Comparison of ENCODE assay signal across 16 cellular contexts in genomic region chr15:68305420-68305871, GRCh38. TPM values are rescaled to one million over a fixed set of nuclear protein-coding genes. Genes with fewer than 3 reads are reported as not detected.
DNase-seq lines count a peak whose midpoint lies in the region; ATAC-seq, FAIRE-seq and TF ChIP-seq lines count a peak whose summit lies in the region.
"Had no signal": no experiment of that assay in that cellular context is flagged by ENCODE, and none has a peak within 500 bp of the region (broad histone marks: within the 10 kb centered on the region; RNA-seq: fewer than 3 reads in every experiment).

No MANE protein-coding gene starts in this region.

- H3K27ac ChIP-seq in astrocyte (ENCODE audit: low read depth, low read length) (no peak overlapping the region), keratinocyte (ENCODE audit: control insufficient read depth, insufficient read depth, low read length) (peak overlapping the region; percentile 69), thoracic aorta (peak overlapping the region; percentile 36 to 45)
- H3K27ac ChIP-seq: neutrophil, SJSA1, thyroid gland had no signal

- no peaks in the 10 kb centered on the region for H3K27me3 Mint-ChIP-seq in astrocyte (ENCODE audit: low read depth, unreplicated experiment)

- H3K27me3 ChIP-seq in astrocyte (ENCODE audit: insufficient read depth, low read length) (no peaks in the 10 kb centered on the region), keratinocyte (ENCODE audit: control insufficient read depth, extremely low read depth, insufficient read depth, low read length) (peaks cover 6% of the 10 kb centered on the region), thoracic aorta (replicated peaks; ENCODE audit: insufficient read depth) (no peaks in the 10 kb centered on the region)
- H3K27me3 ChIP-seq: SJSA1, thyroid gland had no signal

- H3K36me3 Mint-ChIP-seq in astrocyte (ENCODE audit: low read depth, unreplicated experiment), result peaks cover 32% of the 10 kb centered on the region
- H3K36me3 Mint-ChIP-seq: activated naive CD8-positive, alpha-beta T cell had no signal

- DNase-seq in HuH-7 (ENCODE audit: low spot score) (peak; percentile 5), astrocyte (ENCODE audit: low read depth) (no peak), keratinocyte (ENCODE audit: low read depth, low spot score) (no peak), thoracic aorta (ENCODE audit: low spot score) (no peak), KG1 (lab: John Stamatoyannopoulos, UW) (no peak), hippocampal formation (lab: John Stamatoyannopoulos, UW) (no peak)
- DNase-seq: DND-41, foreskin melanocyte, left colon, NCI-H748 treated with DMSO at 0.1 percent for 48 hours, thyroid gland had no signal

- H3K4me1 Mint-ChIP-seq in astrocyte (ENCODE audit: low read depth, unreplicated experiment), result peaks cover 29% of the 10 kb centered on the region

- ATAC-seq in thoracic aorta (ENCODE audit: insufficient number of reproducible peaks, low FRiP score, low read depth), result no peak
- no peak for ATAC-seq in HG03097 (IDR thresholded peaks at IDR 0.05; ENCODE audit: low FRiP score, unreplicated experiment)

- dilution Hi-C loops in keratinocyte (cut with MboI; ENCODE audit: extremely low pct_ligation_motif_present, low sequenced_read_pairs), result no loop called here

- H3K9me3 ChIP-seq in astrocyte (ENCODE audit: insufficient read depth, low read depth, low read length) (no peaks in the 10 kb centered on the region), keratinocyte (ENCODE audit: control insufficient read depth, low read depth, low read length) (no peaks in the 10 kb centered on the region), thoracic aorta (no peaks in the 10 kb centered on the region)
- H3K9me3 ChIP-seq: neutrophil, SJSA1, thyroid gland had no signal

- H3K27ac Mint-ChIP-seq in astrocyte (ENCODE audit: unreplicated experiment), result peak overlapping the region; percentile 82
- H3K27ac Mint-ChIP-seq: T-helper 1 cell treated with Interleukin-12 subunit alpha and Interleukin-12 subunit beta and Interleukin-4 antibody, amounts not matched to agents 30 μg/mL and 1 μg/mL, for 36 hours had no signal

- H3K9me3 Mint-ChIP-seq in astrocyte (ENCODE audit: unreplicated experiment), result no peaks in the 10 kb centered on the region
- H3K9me3 Mint-ChIP-seq: T-helper 1 cell treated with Interleukin-12 subunit alpha and Interleukin-12 subunit beta and Interleukin-4 antibody, amounts not matched to agents 30 μg/mL and 1 μg/mL, for 36 hours had no signal

- H3K4me2 ChIP-seq in astrocyte (ENCODE audit: low read length) (no peak overlapping the region), keratinocyte (ENCODE audit: control insufficient read depth, extremely low read depth, insufficient read depth, low read depth, low read length) (peak overlapping the region; percentile 62)

- H3K4me1 ChIP-seq in astrocyte (ENCODE audit: insufficient read depth, low read length), result peaks cover 6% of the 10 kb centered on the region
- peaks cover 25% of the 10 kb centered on the region for H3K4me1 ChIP-seq in keratinocyte (ENCODE audit: control insufficient read depth, extremely low read depth, insufficient read depth, low read length)
- peaks cover 9 to 42% of the 10 kb centered on the region in 2 donors for H3K4me1 ChIP-seq in thoracic aorta (ENCODE audit: control insufficient read depth in 1 of 2, low read depth in 2 of 2)

- no peak overlapping the region for H3K4me3 ChIP-seq in astrocyte (ENCODE audit: insufficient read depth, low read depth, low read length)
- H3K4me3 ChIP-seq in keratinocyte (ENCODE audit: control insufficient read depth in 2 of 3, extremely low read depth in 1 of 3, insufficient read depth in 2 of 3, low read depth in 1 of 3, low read length in 3 of 3), result no peak overlapping the region
- H3K4me3 ChIP-seq in thoracic aorta, result no peak overlapping the region
- H3K4me3 ChIP-seq: SJSA1, thyroid gland had no signal

- peak overlapping the region; percentile 20 for H3K4me3 Mint-ChIP-seq in astrocyte (ENCODE audit: unreplicated experiment)
- H3K4me3 Mint-ChIP-seq: activated naive CD8-positive, alpha-beta T cell; T-helper 1 cell treated with Interleukin-12 subunit alpha and Interleukin-12 subunit beta and Interleukin-4 antibody, amounts not matched to agents 30 μg/mL and 1 μg/mL, for 36 hours had no signal

- H3K9ac ChIP-seq in astrocyte (ENCODE audit: low read length), result no peak overlapping the region
- H3K9ac ChIP-seq in keratinocyte (ENCODE audit: control insufficient read depth, extremely low read depth, insufficient read depth, low read length), result peak overlapping the region; percentile 60

- H3K79me2 ChIP-seq in astrocyte (ENCODE audit: insufficient read depth, low read length), result no peaks in the 10 kb centered on the region
- no peaks in the 10 kb centered on the region for H3K79me2 ChIP-seq in keratinocyte (ENCODE audit: control insufficient read depth, insufficient read depth, low read length)

- H3K9me1 ChIP-seq in keratinocyte (ENCODE audit: control insufficient read depth, extremely low read depth, insufficient read depth, low read length), result peaks cover 6% of the 10 kb centered on the region

- no peak for TF ChIP-seq CTCF in astrocyte (IDR thresholded peaks at IDR 0.05; ENCODE audit: insufficient read depth, low read depth, low read length)
- TF ChIP-seq CTCF in keratinocyte (optimal IDR thresholded peaks at IDR 0.05 in 1 of 3, IDR thresholded peaks at IDR 0.05 in 1 of 3, conservative IDR thresholded peaks at IDR 0.05 in 1 of 3; ENCODE audit: extremely low read depth in 1 of 3, insufficient read depth in 2 of 3, low read length in 3 of 3), result no peak
- TF ChIP-seq CTCF in thoracic aorta (IDR thresholded peaks at IDR 0.05), result no peak

- peaks cover 15% of the 10 kb centered on the region for H3K36me3 ChIP-seq in astrocyte (ENCODE audit: insufficient read depth, low read length)
- no peaks in the 10 kb centered on the region for H3K36me3 ChIP-seq in keratinocyte (ENCODE audit: control insufficient read depth in 2 of 2, extremely low read depth in 1 of 2, insufficient read depth in 2 of 2, low read length in 2 of 2)
- peaks cover 32% of the 10 kb centered on the region for H3K36me3 ChIP-seq in thoracic aorta
- H3K36me3 ChIP-seq: neutrophil, SJSA1, thyroid gland had no signal

- peaks cover 13% of the 10 kb centered on the region for H4K20me1 ChIP-seq in astrocyte (ENCODE audit: insufficient read depth, low read length)
- no peaks in the 10 kb centered on the region for H4K20me1 ChIP-seq in keratinocyte (ENCODE audit: control insufficient read depth, extremely low read depth, insufficient read depth, low read length)

- FAIRE-seq in astrocyte (lab: Jason Lieb, UNC) (no peak), keratinocyte (lab: Jason Lieb, UNC) (no peak)

- no peak overlapping the region for H2AFZ ChIP-seq in astrocyte (ENCODE audit: low read depth, low read length)
- peak overlapping the region; percentile 47 for H2AFZ ChIP-seq in keratinocyte (ENCODE audit: control insufficient read depth, low read length)

RNA-seq across cellular contexts. Expression of gene FEM1B, which starts 27.9 kb away (rescaled TPM):
- total RNA-seq in astrocyte (38.6 and 49.5 TPM in 2 replicates), thoracic aorta (10 to 100 TPM; 31.1 to 56.2 TPM)
- polyA plus RNA-seq in keratinocyte, result 52.5 to 153 TPM (median 92.6 TPM) in 3 replicates
- 36.9 TPM for polyA plus RNA-seq in keratinocyte (2011; ENCODE audit: low read depth)
- polyA plus RNA-seq in keratinocyte (2011; cell fraction: cytosol; rRNA removed), result 32.6 and 67.4 TPM in 2 replicates
- polyA plus RNA-seq in keratinocyte (2011; cell fraction: nucleus; rRNA removed), result 73.6 and 78.6 TPM in 2 replicates
- polyA plus RNA-seq in keratinocyte (2012; ENCODE audit: low replicate concordance), result 29.3 and 55.3 TPM in 2 replicates
- 141 to 498 TPM (median 410 TPM) in 3 replicates for polyA minus RNA-seq in keratinocyte
- 115 TPM for polyA minus RNA-seq in keratinocyte (2011; cell fraction: cytosol; rRNA and poly(A)+ RNA removed)
- 108 and 265 TPM in 2 replicates for polyA minus RNA-seq in keratinocyte (2011; cell fraction: nucleus; rRNA and poly(A)+ RNA removed)
